In the genomic region with DNA sequence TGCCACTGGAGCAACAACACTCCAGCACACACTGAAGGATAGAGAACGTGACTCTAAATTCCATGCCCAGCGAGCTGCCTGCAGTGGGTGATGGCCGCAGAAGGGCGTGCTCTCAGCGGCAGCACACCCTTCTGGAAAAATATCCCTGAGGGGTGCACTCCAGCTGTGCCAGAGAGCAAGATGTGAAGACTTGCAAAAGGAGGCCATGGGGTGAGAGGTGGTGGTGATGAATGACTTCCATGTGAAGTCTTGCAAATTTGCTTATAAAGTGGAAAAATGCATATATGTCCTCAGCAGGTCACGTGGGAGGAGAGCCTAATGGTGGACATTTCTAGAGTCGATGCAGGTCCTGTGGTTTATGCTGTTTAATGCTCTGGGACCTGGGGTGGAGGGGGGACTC, we compare ENCODE assay signal across 21 cellular contexts. TPM values are rescaled to one million over a fixed set of nuclear protein-coding genes. Genes with fewer than 3 reads are reported as not detected.
DNase-seq lines count a peak whose midpoint lies in the region; ATAC-seq, FAIRE-seq and TF ChIP-seq lines count a peak whose summit lies in the region.
"Had no signal": no experiment of that assay in that cellular context is flagged by ENCODE, and none has a peak within 500 bp of the region (broad histone marks: within the 10 kb centered on the region; RNA-seq: fewer than 3 reads in every experiment).

No MANE protein-coding gene starts in this region.

- ATAC-seq in HG03159 (IDR thresholded peaks at IDR 0.05; ENCODE audit: unreplicated experiment) (no peak), HG02970 (IDR thresholded peaks at IDR 0.05; ENCODE audit: low FRiP score, unreplicated experiment) (no peak)
- ATAC-seq: GM12878, K562 had no signal

- H4K20me1 ChIP-seq in PC-9 (ENCODE audit: insufficient read depth): no peaks in the 10 kb centered on the region
- no peaks in the 10 kb centered on the region for H4K20me1 ChIP-seq in osteoblast (ENCODE audit: insufficient read depth, low read length)

- no peaks in the 10 kb centered on the region for H3K79me2 ChIP-seq in PC-9 (ENCODE audit: low read depth)
- no peaks in the 10 kb centered on the region for H3K79me2 ChIP-seq in osteoblast (ENCODE audit: insufficient read depth, low read length)

- peaks cover 10% of the 10 kb centered on the region; the same call in 1 of the 2 replicates for H3F3A ChIP-seq in PC-9 (ENCODE audit: insufficient read depth, low read depth)

- H3K4me3 ChIP-seq in PC-9: no peak overlapping the region
- no peak overlapping the region for H3K4me3 ChIP-seq in fibroblast of mammary gland (ENCODE audit: control insufficient read depth, low read depth, low read length)
- no peak overlapping the region for H3K4me3 ChIP-seq in osteoblast (ENCODE audit: insufficient read depth, low read length)
- H3K4me3 ChIP-seq: esophagus muscularis mucosa, GM12878, K562, sigmoid colon, vagina had no signal

- H3K27ac ChIP-seq in PC-9 (peak overlapping the region; percentile 68), osteoblast (ENCODE audit: low read depth, low read length) (peak overlapping the region; percentile 94)
- H3K27ac ChIP-seq: esophagus muscularis mucosa had no signal

- no peak for FAIRE-seq in GM19239 (lab: Jason Lieb, UNC)
- FAIRE-seq: bronchial epithelial cell, GM12878, K562 had no signal

- peaks cover 17% of the 10 kb centered on the region for H3K4me1 ChIP-seq in PC-9 (replicated peaks; ENCODE audit: insufficient read depth)
- H3K4me1 ChIP-seq in osteoblast (ENCODE audit: insufficient read depth, low read length): peaks cover 15% of the 10 kb centered on the region

- intact Hi-C loops in PC-9 (cut with micrococcal nuclease; ENCODE audit: unreplicated experiment): loop anchor here (1.0 to 5.0 kb wide), 5 partner anchors 24 to 153 kb away; no protein-coding TSS in a partner anchor

- no peaks in the 10 kb centered on the region for H3K9me3 ChIP-seq in PC-9 (ENCODE audit: insufficient read depth, low read depth)
- peaks cover 3% of the 10 kb centered on the region for H3K9me3 ChIP-seq in osteoblast (ENCODE audit: low read depth, low read length)
- H3K9me3 ChIP-seq: esophagus muscularis mucosa, sigmoid colon, vagina had no signal

- CTCF ChIA-PET in PC-9 (lab: Charles Lee): interaction anchor here (0.9 kb wide), 1 partner anchor 99 kb away, joined by 3 read pairs; no protein-coding TSS in a partner anchor

- H3K4me2 ChIP-seq in PC-9 (peak overlapping the region; percentile 62), osteoblast (ENCODE audit: insufficient read depth, low read length) (peak overlapping the region; percentile 64)

- H2AFZ ChIP-seq in PC-9: no peak overlapping the region
- H2AFZ ChIP-seq in osteoblast (ENCODE audit: low read length): no peak overlapping the region

- TF ChIP-seq CTCF in PC-9 (conservative IDR thresholded peaks at IDR 0.05) (no peak), fibroblast of mammary gland (conservative IDR thresholded peaks at IDR 0.05; ENCODE audit: control insufficient read depth, insufficient read depth, low read depth, low read length) (no peak), osteoblast (IDR thresholded peaks at IDR 0.05; ENCODE audit: extremely low read depth, low read depth, low read length) (no peak)

- peak; percentile 25 for DNase-seq in Daoy (ENCODE audit: low read depth)
- no peak for DNase-seq in PC-9
- peak; percentile 54 for DNase-seq in fibroblast of mammary gland (ENCODE audit: low read depth)
- DNase-seq in osteoblast (ENCODE audit: insufficient read length, low spot score, missing footprints): peak; percentile 68
- DNase-seq in GM19239 (ENCODE audit: insufficient read length, low spot score): no peak
- DNase-seq in NCI-H1092 (lab: John Stamatoyannopoulos, UW): no peak
- DNase-seq: activated CD4-positive, alpha-beta T cell treated with anti-CD3 and anti-CD28 coated beads for 48 hours; activated CD8-positive, alpha-beta memory T cell treated with anti-CD3 and anti-CD28 coated beads, Interleukin-2, amount 50 U/mL, for 48 hours; activated naive CD4-positive, alpha-beta T cell; GDM1; hippocampal formation; NCI-H524 treated with DMSO at 0.1 percent for 48 hours; stimulated activated CD4-positive, alpha-beta T cell treated with anti-CD3 and anti-CD28 coated beads, Interleukin-2, amount 100 ng/mL, for 48 hours had no signal

- POLR2A ChIA-PET in PC-9 (lab: Charles Lee; ENCODE audit: unreplicated experiment): no interaction called here

- no peaks in the 10 kb centered on the region for H3K9me2 ChIP-seq in PC-9 (ENCODE audit: insufficient read depth)

- no TSS peak for BruUV-seq in PC-9 (replicated peaks; lab: Mats Ljungman, UMichigan)

- H3K36me3 ChIP-seq in PC-9 (ENCODE audit: low read depth) (no peaks in the 10 kb centered on the region), osteoblast (ENCODE audit: insufficient read depth, low read length) (no peaks in the 10 kb centered on the region)
- H3K36me3 ChIP-seq: esophagus muscularis mucosa, sigmoid colon, vagina had no signal

- H3K27me3 ChIP-seq in PC-9 (ENCODE audit: insufficient read depth, low read depth) (no peaks in the 10 kb centered on the region; the same call in 1 of the 2 replicates), osteoblast (ENCODE audit: insufficient read depth, low read length) (no peaks in the 10 kb centered on the region)
- H3K27me3 ChIP-seq: sigmoid colon, vagina had no signal

RNA-seq across cellular contexts. Expression of a gene that starts 39.8 kb away (rescaled TPM):
- total RNA-seq in Daoy (2014; rRNA removed; shearing (Covaris generic)): 131 and 135 TPM in 2 replicates
- total RNA-seq in PC-9 (2021) (15.2 and 32.8 TPM in 2 replicates), osteoblast (571 and 801 TPM in 2 replicates)

Comparison
In these comparisons a context has a peak if more than half of its experiments do, and no peak if none do; other contexts are left out.
1. DNase-seq: peak in Daoy (single experiment), fibroblast of mammary gland (single experiment) and osteoblast (single experiment); none in PC-9 (0 of 2), GM19239 (single experiment) and NCI-H1092 (single experiment).